In the genomic region with DNA sequence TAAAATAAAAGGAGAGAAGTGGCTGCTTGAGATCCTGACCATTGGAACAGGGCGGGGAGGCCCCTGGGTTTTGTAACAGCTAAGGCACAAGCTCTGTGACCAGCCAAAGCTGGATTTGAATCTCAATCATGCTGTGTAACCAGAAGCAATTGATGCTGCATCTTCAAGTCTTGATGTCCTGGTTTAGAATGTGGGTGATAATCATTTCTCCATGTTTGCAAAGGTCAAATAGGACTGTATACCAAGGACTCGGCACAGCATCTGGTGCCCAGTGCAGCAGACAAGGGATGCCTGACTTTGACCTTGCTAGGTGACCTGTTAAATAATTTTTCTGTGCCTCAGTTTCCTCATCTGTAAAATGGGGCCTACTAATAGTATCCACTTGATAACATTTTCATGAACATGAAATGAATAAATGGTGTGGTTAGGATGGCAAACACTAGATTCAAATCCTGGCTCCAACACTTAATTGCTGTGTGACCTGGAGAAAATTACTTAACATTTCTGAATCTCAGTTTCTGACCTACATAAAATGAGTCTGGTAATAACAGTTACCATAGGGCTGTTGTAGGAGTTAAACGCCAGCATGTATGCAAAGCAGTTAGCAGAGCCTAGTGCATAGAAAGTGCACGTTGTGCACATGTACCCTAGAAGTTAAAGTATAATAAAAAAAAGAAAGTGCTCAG, we compare ENCODE assay signal across 1 cellular context.
TF ChIP-seq lines count a peak whose summit lies in the region.

No MANE protein-coding gene starts in this region.

TF ChIP-seq in HepG2, 621 proteins besides CTCF, POLR2A, EP300 and RAD21 (continued from another document):
- TF ChIP-seq JUND (CRISPR knock-in tag; IDR thresholded peaks at IDR 0.05): no peak
- 0 out of 2 replicates have a peak, but pooled peaks have one; percentile 82 for TF ChIP-seq ZNF567 (CRISPR knock-in tag; IDR thresholded peaks at IDR 0.05; ENCODE audit: borderline replicate concordance)
- TF ChIP-seq, protein P1, sequence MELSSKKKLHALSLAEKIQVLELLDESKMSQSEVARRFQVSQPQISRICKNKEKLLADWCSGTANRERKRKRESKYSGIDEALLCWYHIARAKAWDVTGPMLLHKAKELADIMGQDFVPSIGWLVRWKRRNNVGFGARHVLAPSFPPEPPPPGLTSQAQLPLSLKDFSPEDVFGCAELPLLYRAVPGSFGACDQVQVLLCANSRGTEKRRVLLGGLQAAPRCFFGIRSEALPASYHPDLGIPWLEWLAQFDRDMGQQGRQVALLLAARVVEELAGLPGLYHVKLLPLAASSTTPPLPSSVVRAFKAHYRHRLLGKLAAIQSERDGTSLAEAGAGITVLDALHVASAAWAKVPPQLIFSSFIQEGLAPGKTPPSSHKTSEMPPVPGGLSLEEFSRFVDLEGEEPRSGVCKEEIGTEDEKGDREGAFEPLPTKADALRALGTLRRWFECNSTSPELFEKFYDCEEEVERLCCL (CRISPR knock-in tag; IDR thresholded peaks at IDR 0.05; ENCODE audit: borderline replicate concordance): 0 out of 2 replicates have a peak, but pooled peaks have one; percentile 72
- TF ChIP-seq ZNF552 (CRISPR knock-in tag; IDR thresholded peaks at IDR 0.05; ENCODE audit: borderline replicate concordance): no peak
- TF ChIP-seq ZFP90 (CRISPR knock-in tag; IDR thresholded peaks at IDR 0.05; ENCODE audit: borderline replicate concordance): peak; percentile 99
- TF ChIP-seq ZBTB3 (CRISPR knock-in tag; IDR thresholded peaks at IDR 0.05; ENCODE audit: borderline replicate concordance, low read depth): no peak
- TF ChIP-seq MIER2 (CRISPR knock-in tag; IDR thresholded peaks at IDR 0.05): no peak
- 0 out of 2 replicates have a peak, but pooled peaks have one; percentile 5 for TF ChIP-seq GFI1 (CRISPR knock-in tag; IDR thresholded peaks at IDR 0.05; ENCODE audit: borderline replicate concordance)
- 0 out of 2 replicates have a peak, but pooled peaks have one; percentile 4 for TF ChIP-seq ZNF331 (CRISPR knock-in tag; IDR thresholded peaks at IDR 0.05)
- TF ChIP-seq ZFP37 (CRISPR knock-in tag; IDR thresholded peaks at IDR 0.05; ENCODE audit: borderline replicate concordance): no peak
- TF ChIP-seq TGIF2 (CRISPR knock-in tag; IDR thresholded peaks at IDR 0.05): peak; percentile 7; the same call in 1 of the 2 replicates
- 0 out of 2 replicates have a peak, but pooled peaks have one; percentile 20 for TF ChIP-seq SSRP1 (CRISPR knock-in tag; IDR thresholded peaks at IDR 0.05)
- TF ChIP-seq, protein P2, sequence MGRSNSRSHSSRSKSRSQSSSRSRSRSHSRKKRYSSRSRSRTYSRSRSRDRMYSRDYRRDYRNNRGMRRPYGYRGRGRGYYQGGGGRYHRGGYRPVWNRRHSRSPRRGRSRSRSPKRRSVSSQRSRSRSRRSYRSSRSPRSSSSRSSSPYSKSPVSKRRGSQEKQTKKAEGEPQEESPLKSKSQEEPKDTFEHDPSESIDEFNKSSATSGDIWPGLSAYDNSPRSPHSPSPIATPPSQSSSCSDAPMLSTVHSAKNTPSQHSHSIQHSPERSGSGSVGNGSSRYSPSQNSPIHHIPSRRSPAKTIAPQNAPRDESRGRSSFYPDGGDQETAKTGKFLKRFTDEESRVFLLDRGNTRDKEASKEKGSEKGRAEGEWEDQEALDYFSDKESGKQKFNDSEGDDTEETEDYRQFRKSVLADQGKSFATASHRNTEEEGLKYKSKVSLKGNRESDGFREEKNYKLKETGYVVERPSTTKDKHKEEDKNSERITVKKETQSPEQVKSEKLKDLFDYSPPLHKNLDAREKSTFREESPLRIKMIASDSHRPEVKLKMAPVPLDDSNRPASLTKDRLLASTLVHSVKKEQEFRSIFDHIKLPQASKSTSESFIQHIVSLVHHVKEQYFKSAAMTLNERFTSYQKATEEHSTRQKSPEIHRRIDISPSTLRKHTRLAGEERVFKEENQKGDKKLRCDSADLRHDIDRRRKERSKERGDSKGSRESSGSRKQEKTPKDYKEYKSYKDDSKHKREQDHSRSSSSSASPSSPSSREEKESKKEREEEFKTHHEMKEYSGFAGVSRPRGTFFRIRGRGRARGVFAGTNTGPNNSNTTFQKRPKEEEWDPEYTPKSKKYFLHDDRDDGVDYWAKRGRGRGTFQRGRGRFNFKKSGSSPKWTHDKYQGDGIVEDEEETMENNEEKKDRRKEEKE (IDR thresholded peaks at IDR 0.05): no peak
- TF ChIP-seq GZF1 (CRISPR knock-in tag; IDR thresholded peaks at IDR 0.05): 0 out of 2 replicates have a peak, but pooled peaks have one; percentile 35
- no peak for TF ChIP-seq ADNP (CRISPR knock-in tag; IDR thresholded peaks at IDR 0.05)
- 0 out of 2 replicates have a peak, but pooled peaks have one; percentile 37 for TF ChIP-seq ZNF3 (CRISPR knock-in tag; IDR thresholded peaks at IDR 0.05)
- 0 out of 2 replicates have a peak, but pooled peaks have one; percentile 4 for TF ChIP-seq NFE2L2 (IDR thresholded peaks at IDR 0.05; ENCODE audit: low read length)
- no peak for TF ChIP-seq TOE1 (CRISPR knock-in tag; IDR thresholded peaks at IDR 0.05)
- TF ChIP-seq ZNF230 (CRISPR knock-in tag; IDR thresholded peaks at IDR 0.05): no peak
